ENCODE assay signal across 15 cellular contexts in the genomic region with DNA sequence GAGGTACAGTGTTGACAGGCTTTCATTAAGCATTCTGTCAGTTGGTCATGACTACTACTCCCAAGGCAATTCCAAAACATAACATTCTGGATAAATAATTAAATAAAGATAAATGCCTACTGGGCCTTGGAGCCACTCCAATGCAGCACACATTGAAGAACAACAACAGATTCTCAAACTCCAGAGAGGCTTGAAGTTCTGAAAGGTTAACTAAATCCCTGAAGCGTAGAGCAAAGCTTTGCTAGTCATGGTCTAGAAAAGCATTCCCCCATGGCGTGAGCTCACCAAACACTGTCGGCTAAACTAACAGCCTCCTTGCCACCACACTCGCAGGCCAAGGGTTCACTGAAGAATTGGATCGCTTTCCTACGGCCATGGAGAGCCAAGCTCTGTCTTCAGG.
DNase-seq lines count a peak whose midpoint lies in the region; ATAC-seq, FAIRE-seq and TF ChIP-seq lines count a peak whose summit lies in the region.
"Had no signal": no experiment of that assay in that cellular context is flagged by ENCODE, and none has a peak within 500 bp of the region (broad histone marks: within the 10 kb centered on the region; RNA-seq: fewer than 3 reads in every experiment).

No MANE protein-coding gene starts in this region.

- no peaks in the 10 kb centered on the region for H3K79me1 ChIP-seq in mesenchymal stem cell (replicated peaks; ENCODE audit: low read length, poor library complexity, severe bottlenecking)

- ATAC-seq in GM23338 (no peak), left ventricle myocardium superior (no peak)
- ATAC-seq: GM12878 had no signal

- no peak overlapping the region for H4K91ac ChIP-seq in mesenchymal stem cell (ENCODE audit: low read length)

- no peak overlapping the region for H3K14ac ChIP-seq in mesenchymal stem cell (ENCODE audit: low read length in 2 of 2)

- no peak overlapping the region for H3K4ac ChIP-seq in mesenchymal stem cell (ENCODE audit: low read depth in 1 of 2, low read length in 2 of 2)

- H3F3A ChIP-seq in GM23338 (replicated peaks; ENCODE audit: low read depth) = no peaks in the 10 kb centered on the region

- H3K9me3 ChIP-seq in kidney (ENCODE audit: control insufficient read depth in 1 of 2, low read length in 2 of 2) (no peaks in the 10 kb centered on the region), mesenchymal stem cell (ENCODE audit: control insufficient read depth, low read length) (no peaks in the 10 kb centered on the region), thyroid gland (no peaks in the 10 kb centered on the region)

- no peak overlapping the region for H3K18ac ChIP-seq in mesenchymal stem cell (ENCODE audit: low read depth in 1 of 2, low read length in 2 of 2)

- H3K27ac Mint-ChIP-seq in GM23338 = no peak overlapping the region
- H3K27ac Mint-ChIP-seq: B cell; CD4-positive, alpha-beta T cell; H9 had no signal

- peaks cover 2% of the 10 kb centered on the region for H3K27me3 Mint-ChIP-seq in GM23338 (ENCODE audit: insufficient read depth, low read depth, poor library complexity)

- H3K9me3 Mint-ChIP-seq in GM23338 = no peaks in the 10 kb centered on the region
- H3K9me3 Mint-ChIP-seq: CD4-positive, alpha-beta T cell; H9 had no signal

- no peak overlapping the region for H3K4me3 Mint-ChIP-seq in GM23338
- H3K4me3 Mint-ChIP-seq: B cell; CD4-positive, alpha-beta T cell; H9 had no signal

- no peak overlapping the region for H2BK120ac ChIP-seq in mesenchymal stem cell (ENCODE audit: low read depth, low read length)

- H3K23ac ChIP-seq in mesenchymal stem cell (ENCODE audit: low read length in 2 of 2) = no peak overlapping the region

- H3K79me2 ChIP-seq in GM23338 (replicated peaks; ENCODE audit: insufficient read depth) = no peaks in the 10 kb centered on the region

- H3K4me1 ChIP-seq in GM23338 (ENCODE audit: insufficient read depth) = peaks cover 5% of the 10 kb centered on the region; the same call in 1 of the 2 replicates
- H3K4me1 ChIP-seq in kidney (ENCODE audit: control insufficient read depth in 1 of 2, insufficient read depth in 1 of 2, low read depth in 1 of 2, low read length in 2 of 2) = peaks cover 3 to 5% of the 10 kb centered on the region in 2 donors
- H3K4me1 ChIP-seq in mesenchymal stem cell (ENCODE audit: control insufficient read depth, insufficient read depth, low read depth, low read length) = peaks cover 5% of the 10 kb centered on the region
- H3K4me1 ChIP-seq in thyroid gland = peaks cover 14 to 20% of the 10 kb centered on the region in 2 donors

- peaks cover 9% of the 10 kb centered on the region; the same call in 2 of the 3 replicates for H3K4me1 Mint-ChIP-seq in GM23338
- H3K4me1 Mint-ChIP-seq: B cell had no signal

- 80% methylated on average over 6 of the region's 6 CpGs for WGBS in mesenchymal stem cell
- 26 to 35% methylated on average over 6 of the region's 6 CpGs for WGBS in thyroid gland, 2 donors

- H3K4me2 ChIP-seq in GM23338 = no peak overlapping the region
- H3K4me2 ChIP-seq in mesenchymal stem cell (ENCODE audit: low read length, poor library complexity, severe bottlenecking) = no peak overlapping the region

- DNase-seq in GM23338 (ENCODE audit: low spot score) (no peak), kidney (no peak), mesenchymal stem cell (no peak), thyroid gland (peak; percentile 83), NCI-H1436 (lab: John Stamatoyannopoulos, UW) (no peak), left ventricle myocardium superior (no peak)
- no peak for DNase-seq in stimulated activated CD4-positive, alpha-beta T cell treated with anti-CD3 and anti-CD28 coated beads, Interleukin-2, amount 100 ng/mL, for 48 hours
- DNase-seq: C1 segment of cervical spinal cord; CD4-positive, alpha-beta T cell; DMS79; GM23248; H9 had no signal

- H3K4me3 ChIP-seq in GM23338 (no peak overlapping the region), kidney (ENCODE audit: low read length in 2 of 2) (no peak overlapping the region), mesenchymal stem cell (ENCODE audit: insufficient read depth in 1 of 2, low read depth in 1 of 2, low read length in 2 of 2) (no peak overlapping the region), thyroid gland (replicated peaks in 1 of 3) (no peak overlapping the region)
- H3K4me3 ChIP-seq: GM12878, GM23248 had no signal

- H3K36me3 Mint-ChIP-seq in GM23338 (ENCODE audit: low read depth) = no peaks in the 10 kb centered on the region

- intact Hi-C loops in kidney (cut with DNase I) (no loop called here), thyroid gland (cut with DNase I) (no loop called here), left ventricle myocardium superior (cut with micrococcal nuclease) (no loop called here)

- no peak overlapping the region for H2BK12ac ChIP-seq in mesenchymal stem cell (ENCODE audit: low read length in 2 of 2)

- no peaks in the 10 kb centered on the region for H3K9me2 ChIP-seq in GM23338 (ENCODE audit: insufficient read depth)

- H3K9ac ChIP-seq in kidney (ENCODE audit: low read length in 2 of 2) (no peak overlapping the region), mesenchymal stem cell (ENCODE audit: low read length) (no peak overlapping the region)
- H3K9ac ChIP-seq: GM23248 had no signal

- H4K20me1 ChIP-seq in GM23338 (replicated peaks; ENCODE audit: insufficient read depth) = no peaks in the 10 kb centered on the region

- H4K8ac ChIP-seq in mesenchymal stem cell (ENCODE audit: low read length) = no peak overlapping the region

- H2BK15ac ChIP-seq in mesenchymal stem cell (ENCODE audit: low read depth, poor library complexity, severe bottlenecking) = no peak overlapping the region

- no peak overlapping the region for H2AK5ac ChIP-seq in mesenchymal stem cell (ENCODE audit: low read length, severe bottlenecking)

- H3K36me3 ChIP-seq in GM23338 (ENCODE audit: insufficient read depth) (no peaks in the 10 kb centered on the region), kidney (ENCODE audit: control insufficient read depth in 1 of 2, insufficient read depth in 2 of 2, low read length in 2 of 2) (no peaks in the 10 kb centered on the region), mesenchymal stem cell (ENCODE audit: control insufficient read depth in 1 of 2, insufficient read depth in 2 of 2, low read depth in 1 of 2, low read length in 2 of 2) (no peaks in the 10 kb centered on the region), thyroid gland (no peaks in the 10 kb centered on the region)

- no peak for TF ChIP-seq POLR2A in thyroid gland (IDR thresholded peaks at IDR 0.05)

- peak overlapping the region; percentile 52 for H2AFZ ChIP-seq in GM23338
- no peak overlapping the region for H2AFZ ChIP-seq in mesenchymal stem cell (ENCODE audit: low read depth, low read length)
- H2AFZ ChIP-seq: GM23248 had no signal

- no peak for TF ChIP-seq CTCF in GM23338 (conservative IDR thresholded peaks at IDR 0.05; ENCODE audit: low read depth in 2 of 2)
- TF ChIP-seq CTCF in kidney (IDR thresholded peaks at IDR 0.05; ENCODE audit: borderline replicate concordance, extremely low read depth, insufficient read depth) = no peak
- no peak for TF ChIP-seq CTCF in thyroid gland (IDR thresholded peaks at IDR 0.05)

- no peak overlapping the region for H2BK5ac ChIP-seq in mesenchymal stem cell (ENCODE audit: low read depth, low read length, poor library complexity, severe bottlenecking)

- H3K27me3 ChIP-seq in GM23338 (ENCODE audit: insufficient read depth) (no peaks in the 10 kb centered on the region), mesenchymal stem cell (ENCODE audit: control insufficient read depth in 1 of 2, insufficient read depth in 1 of 2, low read length in 2 of 2) (no peaks in the 10 kb centered on the region), thyroid gland (no peaks in the 10 kb centered on the region)

- H3K27ac ChIP-seq in GM23338 (ENCODE audit: low read depth) (no peak overlapping the region), kidney (ENCODE audit: low read depth in 2 of 2, low read length in 2 of 2) (peak overlapping the region; percentile 44 to 69), mesenchymal stem cell (ENCODE audit: low read length, poor library complexity, severe bottlenecking) (peak overlapping the region; percentile 69), thyroid gland (peak overlapping the region; percentile 80 to 90 (median 83))
- H3K27ac ChIP-seq: GM23248 had no signal

- peak; percentile 83 for FAIRE-seq in kidney (lab: Jason Lieb, UNC)
- FAIRE-seq: GM12878, GM18507 had no signal

TF ChIP-seq in GM23338, 12 proteins besides CTCF, POLR2A, EP300 and RAD21 (continues in another document):
- TF ChIP-seq, protein P1, sequence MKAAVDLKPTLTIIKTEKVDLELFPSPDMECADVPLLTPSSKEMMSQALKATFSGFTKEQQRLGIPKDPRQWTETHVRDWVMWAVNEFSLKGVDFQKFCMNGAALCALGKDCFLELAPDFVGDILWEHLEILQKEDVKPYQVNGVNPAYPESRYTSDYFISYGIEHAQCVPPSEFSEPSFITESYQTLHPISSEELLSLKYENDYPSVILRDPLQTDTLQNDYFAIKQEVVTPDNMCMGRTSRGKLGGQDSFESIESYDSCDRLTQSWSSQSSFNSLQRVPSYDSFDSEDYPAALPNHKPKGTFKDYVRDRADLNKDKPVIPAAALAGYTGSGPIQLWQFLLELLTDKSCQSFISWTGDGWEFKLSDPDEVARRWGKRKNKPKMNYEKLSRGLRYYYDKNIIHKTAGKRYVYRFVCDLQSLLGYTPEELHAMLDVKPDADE (IDR thresholded peaks at IDR 0.05) = no peak
- TF ChIP-seq EZH2phosphoT487 (IDR thresholded peaks at IDR 0.05; ENCODE audit: unreplicated experiment) (no peak), ZNF331 (CRISPR knock-in tag; IDR thresholded peaks at IDR 0.05; ENCODE audit: low read depth) (no peak), JUNB (IDR thresholded peaks at IDR 0.05; ENCODE audit: unreplicated experiment) (no peak), NANOG (IDR thresholded peaks at IDR 0.05; ENCODE audit: borderline replicate concordance) (no peak)

Comparison
In these comparisons a context has a peak if more than half of its experiments do, and no peak if none do; other contexts are left out.
1. DNase-seq: peak in thyroid gland (2 of 2); none in GM23338 (single experiment), kidney (single experiment), mesenchymal stem cell (single experiment), stimulated activated CD4-positive, alpha-beta T cell treated with anti-CD3 and anti-CD28 coated beads, Interleukin-2, amount 100 ng/mL, for 48 hours (0 of 2), NCI-H1436 (single experiment) and left ventricle myocardium superior (single experiment).